21 cellular contexts compared by ENCODE assay signal in the genomic region with DNA sequence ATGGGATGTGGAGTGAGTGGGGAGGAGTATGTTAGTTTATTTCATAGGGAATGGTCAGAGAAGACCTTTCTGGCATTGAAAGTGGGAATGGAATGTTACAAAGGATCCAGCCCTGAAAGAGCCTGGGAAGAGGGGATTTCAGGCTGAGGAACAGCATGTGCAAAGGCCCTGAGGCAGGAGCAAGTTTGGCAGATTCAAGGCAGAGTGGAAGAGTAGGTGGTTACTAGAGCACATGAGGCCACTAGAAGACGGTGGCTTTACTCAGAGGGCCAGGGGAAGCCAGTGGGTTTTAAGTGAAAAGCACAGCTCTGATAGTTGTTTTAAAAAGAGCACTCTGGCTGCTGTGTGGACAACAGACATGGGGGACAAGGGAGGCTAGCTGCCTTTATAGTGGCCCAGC.
DNase-seq lines count a peak whose midpoint lies in the region; ATAC-seq, FAIRE-seq and TF ChIP-seq lines count a peak whose summit lies in the region.
"Had no signal": no experiment of that assay in that cellular context is flagged by ENCODE, and none has a peak within 500 bp of the region (broad histone marks: within the 10 kb centered on the region; RNA-seq: fewer than 3 reads in every experiment).

No MANE protein-coding gene starts in this region.

- H3K23me2 ChIP-seq in H1 (ENCODE audit: low read depth, low read length): no peaks in the 10 kb centered on the region

- no peaks in the 10 kb centered on the region for H4K20me1 ChIP-seq in H1 (replicated peaks in 1 of 2; ENCODE audit: control insufficient read depth in 1 of 2, insufficient read depth in 2 of 2, low read length in 2 of 2)

- no peak for TF ChIP-seq CTCF in RWPE1 (conservative IDR thresholded peaks at IDR 0.05; ENCODE audit: low read depth)
- TF ChIP-seq CTCF in H1 (IDR thresholded peaks at IDR 0.05; ENCODE audit: control extremely low read depth in 1 of 3, insufficient read depth in 1 of 3, low read depth in 1 of 3, low read length in 3 of 3): no peak
- no peak for TF ChIP-seq CTCF in CD4-positive, alpha-beta T cell (IDR thresholded peaks at IDR 0.05)
- no peak for TF ChIP-seq CTCF in ovary (IDR thresholded peaks at IDR 0.05)

- intact Hi-C loops in CD4-positive, alpha-beta T cell (cut with DNase I, micrococcal nuclease): no loop called here
- intact Hi-C loops in ovary (cut with DNase I): no loop called here

- H3K79me1 ChIP-seq in H1 (ENCODE audit: low read depth, low read length): no peaks in the 10 kb centered on the region

- no peak overlapping the region for H3K4me2 ChIP-seq in H1 (ENCODE audit: insufficient read depth in 1 of 2, low read depth in 2 of 2, low read length in 2 of 2)

- H3K23ac ChIP-seq in H1 (ENCODE audit: insufficient read length): no peak overlapping the region

- no peak overlapping the region for H2BK15ac ChIP-seq in H1 (ENCODE audit: low read length)

- no peaks in the 10 kb centered on the region for H3K36me3 ChIP-seq in H1 (ENCODE audit: control insufficient read depth in 2 of 4, insufficient read depth in 4 of 4, low read length in 3 of 4)
- no peaks in the 10 kb centered on the region for H3K36me3 ChIP-seq in ovary
- H3K36me3 ChIP-seq: BE2C had no signal

- ATAC-seq in CD4-positive, alpha-beta T cell (ENCODE audit: poor library complexity): no peak

- no peaks in the 10 kb centered on the region for H3K9me3 ChIP-seq in H1 (ENCODE audit: insufficient read depth in 2 of 2, low read depth in 1 of 2, low read length in 1 of 2)
- no peaks in the 10 kb centered on the region for H3K9me3 ChIP-seq in CD4-positive, alpha-beta T cell (ENCODE audit: control insufficient read depth, low read length)
- no peaks in the 10 kb centered on the region for H3K9me3 ChIP-seq in ovary
- H3K9me3 ChIP-seq: BE2C, Caco-2 had no signal

- H3K18ac ChIP-seq in H1 (ENCODE audit: extremely low read depth, low read length): no peak overlapping the region

- no peak for TF ChIP-seq EP300 in H1 (IDR thresholded peaks at IDR 0.05; ENCODE audit: borderline replicate concordance in 1 of 2, low read depth in 2 of 2, low read length in 2 of 2)
- TF ChIP-seq EP300 in ovary (IDR thresholded peaks at IDR 0.05): no peak

- H3K27ac ChIP-seq in RWPE1 (peak overlapping the region; percentile 36), H1 (ENCODE audit: low read depth, low read length) (no peak overlapping the region), ovary (no peak overlapping the region)
- no peak overlapping the region for H3K27ac ChIP-seq in CD4-positive, alpha-beta T cell (ENCODE audit: low read depth, low read length)
- H3K27ac ChIP-seq: GM23248 had no signal

- POLR2A ChIA-PET in RWPE1 (lab: Yijun Ruan, JAX; ENCODE audit: low non-redundant PET) (no interaction called here), H1 (lab: Charles Lee; ENCODE audit: partially characterized antibody) (no interaction called here)
- POLR2A ChIA-PET in CD4-positive, alpha-beta T cell (lab: Charles Lee): no interaction called here

- TF ChIP-seq RAD21 in H1 (IDR thresholded peaks at IDR 0.05 in 1 of 2, conservative IDR thresholded peaks at IDR 0.05 in 1 of 2; ENCODE audit: low read depth in 2 of 2, low read length in 2 of 2): no peak

- H3K27ac Mint-ChIP-seq in CD4-positive, alpha-beta T cell: no peak overlapping the region
- H3K27ac Mint-ChIP-seq: CD4-positive, CD25-positive, alpha-beta regulatory T cell; HFFc6; IgD-negative memory B cell had no signal

- no peak overlapping the region for H2AFZ ChIP-seq in H1 (ENCODE audit: low read length)
- H2AFZ ChIP-seq: GM23248 had no signal

- no peak overlapping the region for H2BK5ac ChIP-seq in H1 (ENCODE audit: low read depth, low read length)

- 84% methylated on average over 1 of the region's 1 CpG; no CpG with 5 or more reads in 1 of the 2 experiments for WGBS in H1 (ENCODE audit: extremely low coverage in 1 of 2, insufficient coverage in 1 of 2, insufficient read length in 1 of 2, insufficient replicate concordance in 2 of 2, low coverage in 1 of 2, low lambda C conversion rate in 2 of 2, missing lambda C conversion rate in 1 of 2), 2 experiments
- 81 to 92% (median 83%) methylated on average over 1 of the region's 1 CpG for WGBS in ovary, 3 donors

- no peak overlapping the region for H3K56ac ChIP-seq in H1 (replicated peaks; ENCODE audit: insufficient read length, low read depth, low read length)

- DNase-seq in EH (ENCODE audit: low read depth) (peak; percentile 23), RWPE1 (ENCODE audit: low spot score) (no peak), H1 (ENCODE audit: low read depth in 1 of 2, low spot score in 2 of 2) (no peak), HuH-7.5 (ENCODE audit: low spot score) (no peak), ovary (no peak)
- no peak for DNase-seq in CD4-positive, alpha-beta T cell
- DNase-seq: ACHN; BE2C; C1 segment of cervical spinal cord; Caco-2; CD4-positive, CD25-positive, alpha-beta regulatory T cell; GDM1; HCEC 1CT; HFFc6; KG1 had no signal

- H2BK12ac ChIP-seq in H1 (ENCODE audit: low read depth, low read length): no peak overlapping the region

- H4K91ac ChIP-seq in H1 (replicated peaks; ENCODE audit: insufficient read length, low read length): no peak overlapping the region

- no peak overlapping the region for H2BK20ac ChIP-seq in H1 (ENCODE audit: low read length)

- H3K27me3 ChIP-seq in H1 (replicated peaks in 1 of 4; ENCODE audit: control insufficient read depth in 3 of 4, extremely low read depth in 1 of 4, insufficient read depth in 3 of 4, low read length in 3 of 4) (no peaks in the 10 kb centered on the region), ovary (no peaks in the 10 kb centered on the region)
- peaks cover 8% of the 10 kb centered on the region for H3K27me3 ChIP-seq in CD4-positive, alpha-beta T cell (ENCODE audit: control insufficient read depth, insufficient read depth, low read length)

- H3K4me1 ChIP-seq in H1 (replicated peaks in 1 of 4; ENCODE audit: control insufficient read depth in 3 of 4, insufficient read depth in 4 of 4, low read length in 3 of 4) (peaks cover 0 to 7% (median 3%) of the 10 kb centered on the region in 4 experiments; a peak in 5 of 7 replicates), ovary (ENCODE audit: insufficient read depth) (no peaks in the 10 kb centered on the region)
- H3K4me1 ChIP-seq: BE2C had no signal

- no peaks in the 10 kb centered on the region for H3K79me2 ChIP-seq in H1 (ENCODE audit: control insufficient read depth in 1 of 2, insufficient read depth in 2 of 2, low read length in 2 of 2)

- H3K9me3 Mint-ChIP-seq in CD4-positive, alpha-beta T cell: no peaks in the 10 kb centered on the region
- H3K9me3 Mint-ChIP-seq: HFFc6 had no signal

- H4K5ac ChIP-seq in H1 (ENCODE audit: insufficient read length, low read depth, low read length): no peak overlapping the region

- no peaks in the 10 kb centered on the region for H3K4me1 Mint-ChIP-seq in CD4-positive, alpha-beta T cell (ENCODE audit: low read depth)
- H3K4me1 Mint-ChIP-seq: CD4-positive, CD25-positive, alpha-beta regulatory T cell had no signal

- no peak overlapping the region for H2AK5ac ChIP-seq in H1 (ENCODE audit: low read depth, low read length)

- no peak for FAIRE-seq in H1 (lab: Jason Lieb, UNC)
- FAIRE-seq: D721Med, GM12892, GM18507, H54 had no signal

- TF ChIP-seq POLR2A in H1 (IDR thresholded peaks at IDR 0.05; ENCODE audit: control extremely low read depth in 1 of 2, low read depth in 2 of 2, low read length in 2 of 2) (no peak), ovary (IDR thresholded peaks at IDR 0.05) (no peak)

- H3K4me3 Mint-ChIP-seq in CD4-positive, alpha-beta T cell: no peak overlapping the region
- H3K4me3 Mint-ChIP-seq: CD4-positive, CD25-positive, alpha-beta regulatory T cell; HFFc6; IgD-negative memory B cell had no signal

- H3K9ac ChIP-seq in H1 (replicated peaks in 1 of 4; ENCODE audit: extremely low read depth in 1 of 4, low read depth in 3 of 4, low read length in 3 of 4): no peak overlapping the region
- H3K9ac ChIP-seq: GM23248 had no signal

- no peak overlapping the region for H3K14ac ChIP-seq in H1 (ENCODE audit: insufficient read length)

- H3K4me3 ChIP-seq in H1 (ENCODE audit: extremely low read depth in 1 of 4, insufficient read depth in 2 of 4, low read depth in 3 of 4, low read length in 4 of 4): no peak overlapping the region
- no peak overlapping the region for H3K4me3 ChIP-seq in ovary
- H3K4me3 ChIP-seq: GM23248 had no signal

- no peak overlapping the region for H4K8ac ChIP-seq in H1 (ENCODE audit: extremely low read depth, insufficient read depth, low read length)

- no peak overlapping the region for H3K4ac ChIP-seq in H1 (replicated peaks; ENCODE audit: insufficient read length, low read depth, low read length)

- CTCF ChIA-PET in RWPE1 (lab: Yijun Ruan, JAX): interaction anchor here (0.7 to 1.2 kb wide), 2 partner anchors 47 to 376 kb away, joined by 3 read pairs; no protein-coding TSS in a partner anchor
- CTCF ChIA-PET in H1 (lab: Charles Lee; ENCODE audit: partially characterized antibody): interaction anchor here (0.6 to 3.5 kb wide), 2 partner anchors 122 to 376 kb away, joined by 3 to 14 read pairs; no protein-coding TSS in a partner anchor
- CTCF ChIA-PET in CD4-positive, alpha-beta T cell (lab: Charles Lee): no interaction called here

- H3K36me3 Mint-ChIP-seq in CD4-positive, alpha-beta T cell (ENCODE audit: low read depth): no peaks in the 10 kb centered on the region
- H3K36me3 Mint-ChIP-seq: CD4-positive, CD25-positive, alpha-beta regulatory T cell; IgD-negative memory B cell had no signal

- no peak overlapping the region for H2BK120ac ChIP-seq in H1 (replicated peaks; ENCODE audit: low read depth, low read length)

- H3K27me3 Mint-ChIP-seq in CD4-positive, alpha-beta T cell: peaks cover 50% of the 10 kb centered on the region

TF ChIP-seq in H1, 55 proteins besides CTCF, POLR2A, EP300 and RAD21:
- no peak for TF ChIP-seq SP2 (IDR thresholded peaks at IDR 0.05; ENCODE audit: low read length)
- 0 out of 4 replicates have a peak, but pooled peaks of 1 of the 2 experiments have one; percentile 56 for TF ChIP-seq HDAC2 (IDR thresholded peaks at IDR 0.05; ENCODE audit: borderline replicate concordance in 1 of 2, low read depth in 2 of 2, low read length in 2 of 2)
- TF ChIP-seq SUZ12 (IDR thresholded peaks at IDR 0.05; ENCODE audit: low read length): no peak
- no peak for TF ChIP-seq CHD2 (IDR thresholded peaks at IDR 0.05; ENCODE audit: low read length)
- TF ChIP-seq EZH2 (IDR thresholded peaks at IDR 0.05; ENCODE audit: low read depth, low read length, severe bottlenecking): no peak
- no peak for TF ChIP-seq MAFK (IDR thresholded peaks at IDR 0.05; ENCODE audit: low read depth, low read length)
- peak; percentile 86 for TF ChIP-seq KDM1A (IDR thresholded peaks at IDR 0.05; ENCODE audit: borderline replicate concordance, low read length)
